21 cellular contexts compared by ENCODE assay signal in the genomic region with DNA sequence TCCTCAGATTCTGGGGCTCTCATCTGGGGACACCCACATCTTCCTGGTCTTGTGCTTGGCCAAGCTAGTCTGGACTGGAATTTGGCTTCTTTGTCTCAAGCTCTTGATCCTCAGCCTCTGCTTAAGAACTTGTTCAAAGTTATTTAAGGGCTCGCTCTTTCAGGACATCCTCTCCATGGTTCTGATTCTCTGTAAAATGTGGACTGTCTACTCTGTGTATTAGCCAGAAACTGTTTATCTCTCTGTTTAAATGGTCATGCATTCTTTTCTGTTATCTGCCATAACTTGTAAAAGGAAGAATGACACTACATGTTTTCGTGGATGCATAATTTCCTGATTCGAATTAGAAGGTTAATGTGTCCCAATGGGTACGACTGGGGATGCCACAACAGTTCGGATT.
A peak's percentile ranks its signal among the peaks of the same experiment; 100 is the strongest.
DNase-seq lines count a peak whose midpoint lies in the region; ATAC-seq, FAIRE-seq and TF ChIP-seq lines count a peak whose summit lies in the region.
"Had no signal": no experiment of that assay in that cellular context is flagged by ENCODE, and none has a peak within 500 bp of the region (broad histone marks: within the 10 kb centered on the region; RNA-seq: fewer than 3 reads in every experiment).

No MANE protein-coding gene starts in this region.

- no peak for TF ChIP-seq EP300 in HepG2 (IDR thresholded peaks at IDR 0.05; ENCODE audit: low read depth in 2 of 2, low read length in 2 of 2)
- no peak for TF ChIP-seq EP300 in HepG2 (CRISPR knock-in tag; IDR thresholded peaks at IDR 0.05; ENCODE audit: borderline replicate concordance)

- no peak overlapping the region for H2AFZ ChIP-seq in HepG2 (ENCODE audit: low read length)
- peak overlapping the region; percentile 33 for H2AFZ ChIP-seq in smooth muscle cell (ENCODE audit: low read depth)

- H3K27me3 ChIP-seq in liver (ENCODE audit: control insufficient read depth in 4 of 4, insufficient read depth in 4 of 4, low read length in 3 of 4) (peaks cover 0 to 7% (median under 1%) of the 10 kb centered on the region in 4 donors), HepG2 (ENCODE audit: control insufficient read depth in 1 of 2, insufficient read depth in 2 of 2, low read length in 2 of 2) (peaks cover 0 to 4% of the 10 kb centered on the region in 2 experiments; a peak in 2 of 5 replicates), bronchial epithelial cell (ENCODE audit: control insufficient read depth, insufficient read depth, low read length) (no peaks in the 10 kb centered on the region), smooth muscle cell (ENCODE audit: low read depth) (no peaks in the 10 kb centered on the region)
- H3K27me3 ChIP-seq: BLaER1 treated with 17β-estradiol and CSF1 and Interleukin-3, amounts not matched to agents 10 nM and 100 nM had no signal

- H3K4me3 ChIP-seq in liver (ENCODE audit: low read depth in 1 of 3, low read length in 3 of 3) = no peak overlapping the region
- no peak overlapping the region for H3K4me3 ChIP-seq in HepG2 (replicated peaks in 1 of 3; ENCODE audit: insufficient read depth in 1 of 3, low read depth in 2 of 3, low read length in 3 of 3)
- no peak overlapping the region for H3K4me3 ChIP-seq in bronchial epithelial cell (ENCODE audit: low read depth, low read length)
- H3K4me3 ChIP-seq in smooth muscle cell = no peak overlapping the region
- H3K4me3 ChIP-seq: A549; BLaER1 treated with 17β-estradiol and CSF1 and Interleukin-3, amounts not matched to agents 10 nM and 100 nM had no signal

- H3F3A ChIP-seq in smooth muscle cell (ENCODE audit: low read depth) = peaks cover 6% of the 10 kb centered on the region

- POLR2A ChIA-PET in HepG2 (lab: Yijun Ruan, JAX) = no interaction called here

- H3K9ac ChIP-seq in liver (ENCODE audit: low read depth in 1 of 2, low read length in 2 of 2) = no peak overlapping the region
- no peak overlapping the region for H3K9ac ChIP-seq in HepG2 (ENCODE audit: insufficient read depth, low read depth, low read length)
- H3K9ac ChIP-seq in smooth muscle cell (ENCODE audit: low read depth) = no peak overlapping the region
- H3K9ac ChIP-seq: BLaER1 treated with 17β-estradiol and CSF1 and Interleukin-3, amounts not matched to agents 10 nM and 100 nM had no signal

- CTCF ChIA-PET in HepG2 (lab: Yijun Ruan, JAX; ENCODE audit: low intra/inter-chr PET ratio, low total read pairs) = no interaction called here

- TF ChIP-seq RAD21 in liver (IDR thresholded peaks at IDR 0.05) = no peak
- TF ChIP-seq RAD21 in HepG2 (CRISPR knock-in tag; IDR thresholded peaks at IDR 0.05) = no peak

- no peaks in the 10 kb centered on the region for H4K20me1 ChIP-seq in HepG2 (ENCODE audit: insufficient read depth, low read length)
- H4K20me1 ChIP-seq in smooth muscle cell (ENCODE audit: low read depth) = no peaks in the 10 kb centered on the region
- H4K20me1 ChIP-seq: BLaER1 treated with 17β-estradiol and CSF1 and Interleukin-3, amounts not matched to agents 10 nM and 100 nM had no signal

- H3K79me2 ChIP-seq in HepG2 (ENCODE audit: insufficient read depth, low read length) (no peaks in the 10 kb centered on the region), smooth muscle cell (ENCODE audit: low read depth) (no peaks in the 10 kb centered on the region)

- 72% methylated on average over 5 of the region's 5 CpGs for WGBS in liver
- 12% methylated on average over 5 of the region's 5 CpGs for WGBS in HepG2 (ENCODE audit: low lambda C conversion rate)
- 57% methylated on average over 5 of the region's 5 CpGs for WGBS in smooth muscle cell (ENCODE audit: low lambda C conversion rate)

- H3K4me2 ChIP-seq in HepG2 (ENCODE audit: low read depth, low read length) (no peak overlapping the region), smooth muscle cell (peak overlapping the region; percentile 26)
- H3K4me2 ChIP-seq: A549; BLaER1 treated with 17β-estradiol and CSF1 and Interleukin-3, amounts not matched to agents 10 nM and 100 nM had no signal

- FAIRE-seq in HepG2 (lab: Jason Lieb, UNC) (no peak), bronchial epithelial cell (lab: Jason Lieb, UNC) (no peak)
- FAIRE-seq: A549, D721Med, G401.6, GM12891, GM19239 had no signal

- H3K9me3 ChIP-seq in liver (ENCODE audit: control insufficient read depth in 4 of 4, low read length in 3 of 4) (no peaks in the 10 kb centered on the region), HepG2 (ENCODE audit: low read length) (no peaks in the 10 kb centered on the region), smooth muscle cell (replicated peaks; ENCODE audit: low read depth) (no peaks in the 10 kb centered on the region)
- H3K9me3 ChIP-seq: A549; BLaER1 treated with 17β-estradiol and CSF1 and Interleukin-3, amounts not matched to agents 10 nM and 100 nM; Caco-2 had no signal

- TF ChIP-seq POLR2A in HepG2 (IDR thresholded peaks at IDR 0.05; ENCODE audit: insufficient read depth in 1 of 2, low read depth in 2 of 2, low read length in 2 of 2) = no peak

- intact Hi-C loops in HepG2 (cut with micrococcal nuclease; ENCODE audit: unreplicated experiment) = no loop called here

- in situ Hi-C loops in HepG2 (cut with HindIII; ENCODE audit: extremely low pct_ligation_motif_present, low pct_unique_long_range_greater_than_20kb) = no loop called here

- TF ChIP-seq CTCF in liver (IDR thresholded peaks at IDR 0.05; ENCODE audit: low read depth, low read length, missing input control) (no peak), HepG2 (CRISPR knock-in tag; IDR thresholded peaks at IDR 0.05) (no peak), bronchial epithelial cell (IDR thresholded peaks at IDR 0.05; ENCODE audit: insufficient read depth, low read length, severe bottlenecking) (no peak), smooth muscle cell (IDR thresholded peaks at IDR 0.05; ENCODE audit: borderline replicate concordance, insufficient read depth, poor library complexity, severe bottlenecking) (no peak)

- BruUV-seq in HepG2 (replicated peaks; lab: Mats Ljungman, UMichigan) = no TSS peak

- ATAC-seq in HepG2 (no peak), HG03565 (IDR thresholded peaks at IDR 0.05; ENCODE audit: unreplicated experiment) (no peak)
- ATAC-seq: A549; CD8-positive, alpha-beta T cell had no signal

- no peaks in the 10 kb centered on the region for H3K4me1 ChIP-seq in liver (ENCODE audit: control insufficient read depth in 4 of 4, insufficient read depth in 4 of 4, low read length in 3 of 4)
- no peaks in the 10 kb centered on the region for H3K4me1 ChIP-seq in HepG2 (ENCODE audit: insufficient read depth, low read length)
- no peaks in the 10 kb centered on the region for H3K4me1 ChIP-seq in smooth muscle cell (ENCODE audit: low read depth)
- H3K4me1 ChIP-seq: A549; BLaER1 treated with 17β-estradiol and CSF1 and Interleukin-3, amounts not matched to agents 10 nM and 100 nM; Caco-2 had no signal

- no peak for DNase-seq in HepG2 (ENCODE audit: low spot score)
- DNase-seq in bronchial epithelial cell (ENCODE audit: low read depth) = peak; percentile 3
- no peak for DNase-seq in smooth muscle cell (lab: John Stamatoyannopoulos, UW; ENCODE audit: unreplicated experiment)
- DNase-seq in activated T-cell treated with anti-CD3 and anti-CD28 coated beads for 4 hours = no peak
- DNase-seq: AML-193; Caco-2; Calu3; CD4-positive, alpha-beta T cell; CD8-positive, alpha-beta T cell; DMS79 treated with DMSO at 0.1 percent for 48 hours; GF-D8 had no signal

- no peak overlapping the region for H3K27ac ChIP-seq in liver (ENCODE audit: low read depth in 1 of 2, low read length in 2 of 2)
- no peak overlapping the region for H3K27ac ChIP-seq in HepG2 (ENCODE audit: extremely low read length, insufficient read depth, low read length)
- no peak overlapping the region for H3K27ac ChIP-seq in smooth muscle cell (ENCODE audit: low read depth)
- H3K27ac ChIP-seq: 22Rv1; A549; BLaER1 treated with 17β-estradiol and CSF1 and Interleukin-3, amounts not matched to agents 10 nM and 100 nM; C4-2B had no signal

- H3K36me3 ChIP-seq in liver (ENCODE audit: control insufficient read depth in 4 of 4, insufficient read depth in 3 of 4, low read depth in 1 of 4, low read length in 3 of 4) = no peaks in the 10 kb centered on the region
- no peaks in the 10 kb centered on the region for H3K36me3 ChIP-seq in HepG2 (replicated peaks in 1 of 2; ENCODE audit: control insufficient read depth in 1 of 2, insufficient read depth in 2 of 2, low read length in 2 of 2)
- no peaks in the 10 kb centered on the region for H3K36me3 ChIP-seq in bronchial epithelial cell (ENCODE audit: control insufficient read depth, insufficient read depth, low read length)
- H3K36me3 ChIP-seq in smooth muscle cell (ENCODE audit: low read depth) = no peaks in the 10 kb centered on the region
- H3K36me3 ChIP-seq: BLaER1 treated with 17β-estradiol and CSF1 and Interleukin-3, amounts not matched to agents 10 nM and 100 nM had no signal

TF ChIP-seq in HepG2, 621 proteins besides CTCF, POLR2A, EP300 and RAD21:
- TF ChIP-seq TCF7L2 (IDR thresholded peaks at IDR 0.05; ENCODE audit: low read depth, low read length) (no peak), ZEB1 (IDR thresholded peaks at IDR 0.05; ENCODE audit: insufficient replicate concordance, low read depth) (no peak), SOX13 (IDR thresholded peaks at IDR 0.05) (no peak), SOX13 (CRISPR knock-in tag; conservative IDR thresholded peaks at IDR 0.05 in 1 of 2, IDR thresholded peaks at IDR 0.05 in 1 of 2) (no peak), ZNF337 (CRISPR knock-in tag; IDR thresholded peaks at IDR 0.05; ENCODE audit: borderline replicate concordance, low read depth) (no peak), CBX1 (IDR thresholded peaks at IDR 0.05; ENCODE audit: low read depth) (no peak), TOE1 (CRISPR knock-in tag; IDR thresholded peaks at IDR 0.05) (no peak), SMAD3 (CRISPR knock-in tag; IDR thresholded peaks at IDR 0.05) (no peak), ZNF749 (CRISPR knock-in tag; IDR thresholded peaks at IDR 0.05; ENCODE audit: borderline replicate concordance) (no peak)
- TF ChIP-seq, protein P1, sequence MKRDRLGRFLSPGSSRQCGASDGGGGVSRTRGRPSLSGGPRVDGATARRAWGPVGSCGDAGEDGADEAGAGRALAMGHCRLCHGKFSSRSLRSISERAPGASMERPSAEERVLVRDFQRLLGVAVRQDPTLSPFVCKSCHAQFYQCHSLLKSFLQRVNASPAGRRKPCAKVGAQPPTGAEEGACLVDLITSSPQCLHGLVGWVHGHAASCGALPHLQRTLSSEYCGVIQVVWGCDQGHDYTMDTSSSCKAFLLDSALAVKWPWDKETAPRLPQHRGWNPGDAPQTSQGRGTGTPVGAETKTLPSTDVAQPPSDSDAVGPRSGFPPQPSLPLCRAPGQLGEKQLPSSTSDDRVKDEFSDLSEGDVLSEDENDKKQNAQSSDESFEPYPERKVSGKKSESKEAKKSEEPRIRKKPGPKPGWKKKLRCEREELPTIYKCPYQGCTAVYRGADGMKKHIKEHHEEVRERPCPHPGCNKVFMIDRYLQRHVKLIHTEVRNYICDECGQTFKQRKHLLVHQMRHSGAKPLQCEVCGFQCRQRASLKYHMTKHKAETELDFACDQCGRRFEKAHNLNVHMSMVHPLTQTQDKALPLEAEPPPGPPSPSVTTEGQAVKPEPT (CRISPR knock-in tag; IDR thresholded peaks at IDR 0.05; ENCODE audit: low read depth) = no peak
